13 cellular contexts compared by ENCODE assay signal in genomic region chr17:5254903-5255521, GRCh38. TPM values are rescaled to one million over a fixed set of nuclear protein-coding genes. Genes with fewer than 3 reads are reported as not detected.
DNase-seq lines count a peak whose midpoint lies in the region; TF ChIP-seq lines count a peak whose summit lies in the region.
"Had no signal": no experiment of that assay in that cellular context is flagged by ENCODE, and none has a peak within 500 bp of the region (broad histone marks: within the 10 kb centered on the region; RNA-seq: fewer than 3 reads in every experiment).

No MANE protein-coding gene starts in this region.

- H3K4me3 ChIP-seq in DOHH2 (ENCODE audit: low read length) (peak overlapping the region; percentile 10; the same call in 1 of the 2 replicates), H7 (ENCODE audit: insufficient read depth, low read depth, low read length) (no peak overlapping the region), mesenchymal stem cell (ENCODE audit: insufficient read depth in 1 of 2, low read depth in 1 of 2, low read length in 2 of 2) (no peak overlapping the region)

- peak overlapping the region in 1 of 2 experiments; percentile 35 for H3K4ac ChIP-seq in mesenchymal stem cell (ENCODE audit: low read depth in 1 of 2, low read length in 2 of 2)

- no peak overlapping the region for H2AFZ ChIP-seq in mesenchymal stem cell (ENCODE audit: low read depth, low read length)

- no peak overlapping the region for H2BK12ac ChIP-seq in mesenchymal stem cell (ENCODE audit: low read length in 2 of 2)

- peak; percentile 36 for DNase-seq in H7
- peak; percentile 31 for DNase-seq in SK-MEL-5 (ENCODE audit: low read depth, low spot score)
- no peak for DNase-seq in mesenchymal stem cell
- no peak for DNase-seq in putamen (ENCODE audit: low spot score)
- DNase-seq in mesenteric fat pad (ENCODE audit: low spot score), result no peak
- no peak for DNase-seq in dermis blood vessel endothelial cell
- no peak for DNase-seq in NK-92 (lab: John Stamatoyannopoulos, UW; ENCODE audit: unreplicated experiment)
- DNase-seq: brain microvascular endothelial cell; CD4-positive, alpha-beta T cell; erythroblast; NCI-H2081 treated with DMSO at 0.1 percent for 48 hours had no signal

- H3K27me3 ChIP-seq in DOHH2 (ENCODE audit: control insufficient read depth, low read length) (no peaks in the 10 kb centered on the region), H7 (ENCODE audit: control insufficient read depth, insufficient read depth, low read length) (no peaks in the 10 kb centered on the region), mesenchymal stem cell (ENCODE audit: control insufficient read depth in 1 of 2, insufficient read depth in 1 of 2, low read length in 2 of 2) (no peaks in the 10 kb centered on the region)
- H3K27me3 ChIP-seq: brain microvascular endothelial cell had no signal

- H3K4me2 ChIP-seq in DOHH2 (ENCODE audit: low read length) (peak overlapping the region; percentile 43), mesenchymal stem cell (ENCODE audit: low read length, poor library complexity, severe bottlenecking) (no peak overlapping the region)

- in situ Hi-C loops in SK-MEL-5 (cut with HindIII; ENCODE audit: low pct_unique_long_range_greater_than_20kb, low sequenced_read_pairs), result no loop called here

- H3K36me3 ChIP-seq in DOHH2 (ENCODE audit: control insufficient read depth, low read length) (no peaks in the 10 kb centered on the region), H7 (replicated peaks; ENCODE audit: control insufficient read depth, insufficient read depth, low read length) (no peaks in the 10 kb centered on the region), mesenchymal stem cell (ENCODE audit: control insufficient read depth in 1 of 2, insufficient read depth in 2 of 2, low read depth in 1 of 2, low read length in 2 of 2) (no peaks in the 10 kb centered on the region)
- H3K36me3 ChIP-seq: brain microvascular endothelial cell had no signal

- no peaks in the 10 kb centered on the region for H3K9me2 ChIP-seq in DOHH2 (replicated peaks; ENCODE audit: control insufficient read depth, low read length)

- H3F3A ChIP-seq in DOHH2 (ENCODE audit: control insufficient read depth, insufficient read depth), result no peaks in the 10 kb centered on the region

- no peak for TF ChIP-seq CTCF in DOHH2 (IDR thresholded peaks at IDR 0.05; ENCODE audit: low read depth, low read length, poor library complexity, severe bottlenecking)

- no peak overlapping the region for H3K14ac ChIP-seq in mesenchymal stem cell (ENCODE audit: low read length in 2 of 2)

- H3K23ac ChIP-seq in mesenchymal stem cell (ENCODE audit: low read length in 2 of 2), result no peak overlapping the region

- H4K8ac ChIP-seq in mesenchymal stem cell (ENCODE audit: low read length), result no peak overlapping the region

- H2AK5ac ChIP-seq in mesenchymal stem cell (ENCODE audit: low read length, severe bottlenecking), result no peak overlapping the region

- no peaks in the 10 kb centered on the region for H3K79me1 ChIP-seq in mesenchymal stem cell (replicated peaks; ENCODE audit: low read length, poor library complexity, severe bottlenecking)

- no peak overlapping the region for H2BK5ac ChIP-seq in mesenchymal stem cell (ENCODE audit: low read depth, low read length, poor library complexity, severe bottlenecking)

- peak overlapping the region; percentile 75 for H4K91ac ChIP-seq in mesenchymal stem cell (ENCODE audit: low read length)

- no peaks in the 10 kb centered on the region for H4K20me1 ChIP-seq in DOHH2 (ENCODE audit: control insufficient read depth, insufficient read depth, low read depth, low read length)

- no peak overlapping the region for H2BK120ac ChIP-seq in mesenchymal stem cell (ENCODE audit: low read depth, low read length)

- H3K4me1 ChIP-seq in DOHH2 (ENCODE audit: control insufficient read depth, low read length) (peaks cover 23% of the 10 kb centered on the region), mesenchymal stem cell (ENCODE audit: control insufficient read depth, insufficient read depth, low read depth, low read length) (no peaks in the 10 kb centered on the region)

- no peak overlapping the region for H3K9ac ChIP-seq in mesenchymal stem cell (ENCODE audit: low read length)

- no peak overlapping the region for H3K27ac ChIP-seq in DOHH2 (ENCODE audit: low read depth, low read length)
- H3K27ac ChIP-seq in mesenchymal stem cell (ENCODE audit: low read length, poor library complexity, severe bottlenecking), result no peak overlapping the region
- H3K27ac ChIP-seq: brain microvascular endothelial cell had no signal

- WGBS in mesenchymal stem cell, result 74% methylated on average over 5 of the region's 5 CpGs

- H3K9me3 ChIP-seq in DOHH2 (ENCODE audit: control insufficient read depth, insufficient read depth, low read length), result no peaks in the 10 kb centered on the region
- no peaks in the 10 kb centered on the region for H3K9me3 ChIP-seq in mesenchymal stem cell (ENCODE audit: control insufficient read depth, low read length)

- no peak overlapping the region for H2BK15ac ChIP-seq in mesenchymal stem cell (ENCODE audit: low read depth, poor library complexity, severe bottlenecking)

- no peaks in the 10 kb centered on the region for H3K79me2 ChIP-seq in DOHH2 (ENCODE audit: control insufficient read depth, low read length)

- H3K18ac ChIP-seq in mesenchymal stem cell (ENCODE audit: low read depth in 1 of 2, low read length in 2 of 2), result no peak overlapping the region

RNA-seq across cellular contexts. Expression of gene SCIMP, which starts 20.4 kb away (rescaled TPM):
- total RNA-seq in H7 (2014; rRNA removed; shearing (Covaris generic)), result not detected in 2 replicates
- total RNA-seq in SK-MEL-5 (2014; rRNA removed; shearing (Covaris generic)), result not detected in 2 replicates
- polyA plus RNA-seq in SK-MEL-5 (2015; cell fraction: cytosol; rRNA removed), result not detected in 2 replicates
- polyA plus RNA-seq in SK-MEL-5 (2015; cell fraction: nucleus; rRNA removed), result not detected in 2 replicates
- not detected for polyA plus RNA-seq in mesenchymal stem cell (2013, experiment 1 of 2)
- polyA plus RNA-seq in mesenchymal stem cell (2013, experiment 2 of 2), result not detected
- total RNA-seq in mesenteric fat pad (7.6 TPM), dermis blood vessel endothelial cell (not detected in 2 replicates)
- total RNA-seq: HT-29 had no signal

RNA-seq across cellular contexts. Expression of gene RABEP1, which starts 27.1 kb away (rescaled TPM):
- 23.8 and 39.1 TPM in 2 replicates for total RNA-seq in H7 (2014; rRNA removed; shearing (Covaris generic))
- total RNA-seq in SK-MEL-5 (2014; rRNA removed; shearing (Covaris generic)), result 38.4 and 50.9 TPM in 2 replicates
- polyA plus RNA-seq in SK-MEL-5 (2015; cell fraction: cytosol; rRNA removed), result 19.7 and 27.6 TPM in 2 replicates
- polyA plus RNA-seq in SK-MEL-5 (2015; cell fraction: nucleus; rRNA removed), result 19.7 and 27.9 TPM in 2 replicates
- 35.9 TPM for polyA plus RNA-seq in mesenchymal stem cell (2013, experiment 1 of 2)
- 36.2 TPM for polyA plus RNA-seq in mesenchymal stem cell (2013, experiment 2 of 2)
- total RNA-seq in mesenteric fat pad (65.7 TPM), dermis blood vessel endothelial cell (53.9 and 72.3 TPM in 2 replicates)

Comparison
In these comparisons a context has a peak if more than half of its experiments do, and no peak if none do; other contexts are left out.
1. DNase-seq: peak in H7 (single experiment) and SK-MEL-5 (single experiment); none in mesenchymal stem cell (single experiment), putamen (single experiment), mesenteric fat pad (single experiment), dermis blood vessel endothelial cell (single experiment) and NK-92 (single experiment).